1 cellular context compared by ENCODE assay signal in the genomic region with DNA sequence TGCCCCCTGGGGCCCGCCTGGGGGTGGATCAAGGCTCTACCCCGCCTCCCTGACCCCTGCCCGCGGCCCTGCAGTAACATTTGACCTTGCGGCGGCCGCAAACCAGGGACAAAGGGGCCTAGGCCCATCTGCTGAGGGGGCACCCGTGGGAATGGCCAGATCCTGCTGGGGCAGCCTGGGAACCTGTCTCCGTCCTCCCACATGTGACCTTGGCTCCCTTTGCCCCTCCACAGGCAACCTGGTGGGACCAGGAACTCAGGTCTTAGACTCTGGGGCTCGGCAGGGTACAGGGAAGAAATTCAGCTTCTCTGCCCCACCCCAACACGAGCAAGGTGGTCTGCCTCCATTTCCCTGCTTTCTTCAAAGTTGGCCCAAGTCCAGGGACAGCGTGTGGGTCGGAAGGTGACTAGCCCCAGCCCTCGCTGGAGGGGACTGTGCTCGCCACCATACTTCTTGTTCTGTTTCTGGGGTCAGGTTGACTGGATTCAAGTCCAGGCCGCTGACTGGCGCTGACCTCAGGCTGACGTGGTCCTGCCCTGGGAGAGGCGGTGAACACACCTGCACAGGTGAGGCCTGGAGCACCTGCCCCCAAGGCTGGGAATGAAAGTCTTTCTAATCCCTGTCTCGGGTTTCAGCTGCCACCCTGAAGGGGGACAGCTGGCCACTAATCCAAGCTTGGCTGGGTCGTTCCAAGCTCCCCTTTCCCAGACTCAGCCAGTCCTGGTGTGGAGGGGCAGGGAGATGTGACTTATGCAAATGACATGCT.
TF ChIP-seq lines count a peak whose summit lies in the region.

No MANE protein-coding gene starts in this region.

TF ChIP-seq in HepG2, 621 proteins besides CTCF, POLR2A, EP300 and RAD21 (continues in another document):
- TF ChIP-seq, protein P1, sequence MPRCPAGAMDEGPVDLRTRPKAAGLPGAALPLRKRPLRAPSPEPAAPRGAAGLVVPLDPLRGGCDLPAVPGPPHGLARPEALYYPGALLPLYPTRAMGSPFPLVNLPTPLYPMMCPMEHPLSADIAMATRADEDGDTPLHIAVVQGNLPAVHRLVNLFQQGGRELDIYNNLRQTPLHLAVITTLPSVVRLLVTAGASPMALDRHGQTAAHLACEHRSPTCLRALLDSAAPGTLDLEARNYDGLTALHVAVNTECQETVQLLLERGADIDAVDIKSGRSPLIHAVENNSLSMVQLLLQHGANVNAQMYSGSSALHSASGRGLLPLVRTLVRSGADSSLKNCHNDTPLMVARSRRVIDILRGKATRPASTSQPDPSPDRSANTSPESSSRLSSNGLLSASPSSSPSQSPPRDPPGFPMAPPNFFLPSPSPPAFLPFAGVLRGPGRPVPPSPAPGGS (CRISPR knock-in tag; IDR thresholded peaks at IDR 0.05) = peak; percentile 65; the same call in 1 of the 2 replicates
- TF ChIP-seq, protein P2, sequence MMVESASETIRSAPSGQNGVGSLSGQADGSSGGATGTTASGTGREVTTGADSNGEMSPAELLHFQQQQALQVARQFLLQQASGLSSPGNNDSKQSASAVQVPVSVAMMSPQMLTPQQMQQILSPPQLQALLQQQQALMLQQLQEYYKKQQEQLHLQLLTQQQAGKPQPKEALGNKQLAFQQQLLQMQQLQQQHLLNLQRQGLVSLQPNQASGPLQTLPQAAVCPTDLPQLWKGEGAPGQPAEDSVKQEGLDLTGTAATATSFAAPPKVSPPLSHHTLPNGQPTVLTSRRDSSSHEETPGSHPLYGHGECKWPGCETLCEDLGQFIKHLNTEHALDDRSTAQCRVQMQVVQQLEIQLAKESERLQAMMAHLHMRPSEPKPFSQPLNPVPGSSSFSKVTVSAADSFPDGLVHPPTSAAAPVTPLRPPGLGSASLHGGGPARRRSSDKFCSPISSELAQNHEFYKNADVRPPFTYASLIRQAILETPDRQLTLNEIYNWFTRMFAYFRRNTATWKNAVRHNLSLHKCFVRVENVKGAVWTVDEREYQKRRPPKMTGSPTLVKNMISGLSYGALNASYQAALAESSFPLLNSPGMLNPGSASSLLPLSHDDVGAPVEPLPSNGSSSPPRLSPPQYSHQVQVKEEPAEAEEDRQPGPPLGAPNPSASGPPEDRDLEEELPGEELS (CRISPR knock-in tag; IDR thresholded peaks at IDR 0.05) = peak; percentile 79
- TF ChIP-seq TAF15 (IDR thresholded peaks at IDR 0.05; ENCODE audit: low read depth, low read length, poor library complexity, severe bottlenecking) = peak; percentile 79
- no peak for TF ChIP-seq ZNF160 (CRISPR knock-in tag; IDR thresholded peaks at IDR 0.05)
- TF ChIP-seq TEF (CRISPR knock-in tag; IDR thresholded peaks at IDR 0.05) = no peak
- TF ChIP-seq HOXA5 (CRISPR knock-in tag; IDR thresholded peaks at IDR 0.05) = peak; percentile 70; the same call in 1 of the 2 replicates
- peak; percentile 53 for TF ChIP-seq ZNF891 (CRISPR knock-in tag; IDR thresholded peaks at IDR 0.05)
- TF ChIP-seq, protein P3, sequence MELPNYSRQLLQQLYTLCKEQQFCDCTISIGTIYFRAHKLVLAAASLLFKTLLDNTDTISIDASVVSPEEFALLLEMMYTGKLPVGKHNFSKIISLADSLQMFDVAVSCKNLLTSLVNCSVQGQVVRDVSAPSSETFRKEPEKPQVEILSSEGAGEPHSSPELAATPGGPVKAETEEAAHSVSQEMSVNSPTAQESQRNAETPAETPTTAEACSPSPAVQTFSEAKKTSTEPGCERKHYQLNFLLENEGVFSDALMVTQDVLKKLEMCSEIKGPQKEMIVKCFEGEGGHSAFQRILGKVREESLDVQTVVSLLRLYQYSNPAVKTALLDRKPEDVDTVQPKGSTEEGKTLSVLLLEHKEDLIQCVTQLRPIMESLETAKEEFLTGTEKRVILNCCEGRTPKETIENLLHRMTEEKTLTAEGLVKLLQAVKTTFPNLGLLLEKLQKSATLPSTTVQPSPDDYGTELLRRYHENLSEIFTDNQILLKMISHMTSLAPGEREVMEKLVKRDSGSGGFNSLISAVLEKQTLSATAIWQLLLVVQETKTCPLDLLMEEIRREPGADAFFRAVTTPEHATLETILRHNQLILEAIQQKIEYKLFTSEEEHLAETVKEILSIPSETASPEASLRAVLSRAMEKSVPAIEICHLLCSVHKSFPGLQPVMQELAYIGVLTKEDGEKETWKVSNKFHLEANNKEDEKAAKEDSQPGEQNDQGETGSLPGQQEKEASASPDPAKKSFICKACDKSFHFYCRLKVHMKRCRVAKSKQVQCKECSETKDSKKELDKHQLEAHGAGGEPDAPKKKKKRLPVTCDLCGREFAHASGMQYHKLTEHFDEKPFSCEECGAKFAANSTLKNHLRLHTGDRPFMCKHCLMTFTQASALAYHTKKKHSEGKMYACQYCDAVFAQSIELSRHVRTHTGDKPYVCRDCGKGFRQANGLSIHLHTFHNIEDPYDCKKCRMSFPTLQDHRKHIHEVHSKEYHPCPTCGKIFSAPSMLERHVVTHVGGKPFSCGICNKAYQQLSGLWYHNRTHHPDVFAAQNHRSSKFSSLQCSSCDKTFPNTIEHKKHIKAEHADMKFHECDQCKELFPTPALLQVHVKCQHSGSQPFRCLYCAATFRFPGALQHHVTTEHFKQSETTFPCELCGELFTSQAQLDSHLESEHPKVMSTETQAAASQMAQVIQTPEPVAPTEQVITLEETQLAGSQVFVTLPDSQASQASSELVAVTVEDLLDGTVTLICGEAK (IDR thresholded peaks at IDR 0.05) = no peak
- TF ChIP-seq, protein P3 (CRISPR knock-in tag; IDR thresholded peaks at IDR 0.05) = peak; percentile 69; the same call in 1 of the 2 replicates
- TF ChIP-seq YEATS4 (CRISPR knock-in tag; IDR thresholded peaks at IDR 0.05; ENCODE audit: borderline replicate concordance) = peak; percentile 70
- TF ChIP-seq ZNF670 (CRISPR knock-in tag; IDR thresholded peaks at IDR 0.05; ENCODE audit: borderline replicate concordance) = 0 out of 2 replicates have a peak, but pooled peaks have one; percentile 61
- TF ChIP-seq HBP1 (CRISPR knock-in tag; IDR thresholded peaks at IDR 0.05; ENCODE audit: low read depth) = 0 out of 2 replicates have a peak, but pooled peaks have one; percentile 78
- peak; percentile 50 for TF ChIP-seq ZNF143 (CRISPR knock-in tag; IDR thresholded peaks at IDR 0.05)
- no peak for TF ChIP-seq ZFP62 (CRISPR knock-in tag; IDR thresholded peaks at IDR 0.05)
- peak; percentile 84 for TF ChIP-seq ZSCAN30 (CRISPR knock-in tag; IDR thresholded peaks at IDR 0.05)
- TF ChIP-seq, protein P4, sequence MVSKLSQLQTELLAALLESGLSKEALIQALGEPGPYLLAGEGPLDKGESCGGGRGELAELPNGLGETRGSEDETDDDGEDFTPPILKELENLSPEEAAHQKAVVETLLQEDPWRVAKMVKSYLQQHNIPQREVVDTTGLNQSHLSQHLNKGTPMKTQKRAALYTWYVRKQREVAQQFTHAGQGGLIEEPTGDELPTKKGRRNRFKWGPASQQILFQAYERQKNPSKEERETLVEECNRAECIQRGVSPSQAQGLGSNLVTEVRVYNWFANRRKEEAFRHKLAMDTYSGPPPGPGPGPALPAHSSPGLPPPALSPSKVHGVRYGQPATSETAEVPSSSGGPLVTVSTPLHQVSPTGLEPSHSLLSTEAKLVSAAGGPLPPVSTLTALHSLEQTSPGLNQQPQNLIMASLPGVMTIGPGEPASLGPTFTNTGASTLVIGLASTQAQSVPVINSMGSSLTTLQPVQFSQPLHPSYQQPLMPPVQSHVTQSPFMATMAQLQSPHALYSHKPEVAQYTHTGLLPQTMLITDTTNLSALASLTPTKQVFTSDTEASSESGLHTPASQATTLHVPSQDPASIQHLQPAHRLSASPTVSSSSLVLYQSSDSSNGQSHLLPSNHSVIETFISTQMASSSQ (IDR thresholded peaks at IDR 0.05; ENCODE audit: low read depth) = peak; percentile 86
- TF ChIP-seq, protein P4 (CRISPR knock-in tag; IDR thresholded peaks at IDR 0.05; ENCODE audit: borderline replicate concordance) = peak; percentile 97
- TF ChIP-seq AHDC1 (CRISPR knock-in tag; IDR thresholded peaks at IDR 0.05; ENCODE audit: borderline replicate concordance) = no peak
- TF ChIP-seq, protein P5, sequence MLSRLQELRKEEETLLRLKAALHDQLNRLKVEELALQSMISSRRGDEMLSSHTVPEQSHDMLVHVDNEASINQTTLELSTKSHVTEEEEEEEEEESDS (CRISPR knock-in tag; IDR thresholded peaks at IDR 0.05; ENCODE audit: borderline replicate concordance) = no peak
- no peak for TF ChIP-seq TBP (CRISPR knock-in tag; IDR thresholded peaks at IDR 0.05)
- TF ChIP-seq KDM2A (CRISPR knock-in tag; IDR thresholded peaks at IDR 0.05; ENCODE audit: borderline replicate concordance, low read depth) = peak; percentile 78
- TF ChIP-seq ZNF546 (CRISPR knock-in tag; conservative IDR thresholded peaks at IDR 0.05) = no peak
